ENCODE assay signal across 2 cellular contexts in genomic region chr12:51788876-51789275, GRCh38.
TF ChIP-seq lines count a peak whose summit lies in the region.

No MANE protein-coding gene starts in this region.

TF ChIP-seq in A549, 52 proteins besides CTCF, POLR2A, EP300 and RAD21 (continued from another document):
- TF ChIP-seq POLR2AphosphoS2 (conservative IDR thresholded peaks at IDR 0.05; ENCODE audit: low read length) (no peak), NFE2L2 (conservative IDR thresholded peaks at IDR 0.05; ENCODE audit: low read length) (no peak), CHD4 (IDR thresholded peaks at IDR 0.05; ENCODE audit: borderline replicate concordance) (no peak), PHF8 (IDR thresholded peaks at IDR 0.05; ENCODE audit: borderline replicate concordance, low read depth) (no peak), BHLHE40 (IDR thresholded peaks at IDR 0.05; ENCODE audit: low read depth, low read length) (no peak), SREBF2 (IDR thresholded peaks at IDR 0.05) (no peak), SMC3 (IDR thresholded peaks at IDR 0.05) (no peak), ZSCAN20 (CRISPR knock-in tag; IDR thresholded peaks at IDR 0.05) (no peak)
- TF ChIP-seq, protein P1, sequence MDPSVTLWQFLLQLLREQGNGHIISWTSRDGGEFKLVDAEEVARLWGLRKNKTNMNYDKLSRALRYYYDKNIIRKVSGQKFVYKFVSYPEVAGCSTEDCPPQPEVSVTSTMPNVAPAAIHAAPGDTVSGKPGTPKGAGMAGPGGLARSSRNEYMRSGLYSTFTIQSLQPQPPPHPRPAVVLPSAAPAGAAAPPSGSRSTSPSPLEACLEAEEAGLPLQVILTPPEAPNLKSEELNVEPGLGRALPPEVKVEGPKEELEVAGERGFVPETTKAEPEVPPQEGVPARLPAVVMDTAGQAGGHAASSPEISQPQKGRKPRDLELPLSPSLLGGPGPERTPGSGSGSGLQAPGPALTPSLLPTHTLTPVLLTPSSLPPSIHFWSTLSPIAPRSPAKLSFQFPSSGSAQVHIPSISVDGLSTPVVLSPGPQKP (IDR thresholded peaks at IDR 0.05; ENCODE audit: low read depth, low read length) = no peak
- TF ChIP-seq, protein P2, sequence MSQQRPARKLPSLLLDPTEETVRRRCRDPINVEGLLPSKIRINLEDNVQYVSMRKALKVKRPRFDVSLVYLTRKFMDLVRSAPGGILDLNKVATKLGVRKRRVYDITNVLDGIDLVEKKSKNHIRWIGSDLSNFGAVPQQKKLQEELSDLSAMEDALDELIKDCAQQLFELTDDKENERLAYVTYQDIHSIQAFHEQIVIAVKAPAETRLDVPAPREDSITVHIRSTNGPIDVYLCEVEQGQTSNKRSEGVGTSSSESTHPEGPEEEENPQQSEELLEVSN (IDR thresholded peaks at IDR 0.05; ENCODE audit: borderline replicate concordance, low read depth) = no peak
TF ChIP-seq in A549: peak in this region for 0.

TF ChIP-seq in HCT116, 20 proteins besides CTCF, POLR2A, EP300 and RAD21 (continued from another document):
- TF ChIP-seq, protein P3, sequence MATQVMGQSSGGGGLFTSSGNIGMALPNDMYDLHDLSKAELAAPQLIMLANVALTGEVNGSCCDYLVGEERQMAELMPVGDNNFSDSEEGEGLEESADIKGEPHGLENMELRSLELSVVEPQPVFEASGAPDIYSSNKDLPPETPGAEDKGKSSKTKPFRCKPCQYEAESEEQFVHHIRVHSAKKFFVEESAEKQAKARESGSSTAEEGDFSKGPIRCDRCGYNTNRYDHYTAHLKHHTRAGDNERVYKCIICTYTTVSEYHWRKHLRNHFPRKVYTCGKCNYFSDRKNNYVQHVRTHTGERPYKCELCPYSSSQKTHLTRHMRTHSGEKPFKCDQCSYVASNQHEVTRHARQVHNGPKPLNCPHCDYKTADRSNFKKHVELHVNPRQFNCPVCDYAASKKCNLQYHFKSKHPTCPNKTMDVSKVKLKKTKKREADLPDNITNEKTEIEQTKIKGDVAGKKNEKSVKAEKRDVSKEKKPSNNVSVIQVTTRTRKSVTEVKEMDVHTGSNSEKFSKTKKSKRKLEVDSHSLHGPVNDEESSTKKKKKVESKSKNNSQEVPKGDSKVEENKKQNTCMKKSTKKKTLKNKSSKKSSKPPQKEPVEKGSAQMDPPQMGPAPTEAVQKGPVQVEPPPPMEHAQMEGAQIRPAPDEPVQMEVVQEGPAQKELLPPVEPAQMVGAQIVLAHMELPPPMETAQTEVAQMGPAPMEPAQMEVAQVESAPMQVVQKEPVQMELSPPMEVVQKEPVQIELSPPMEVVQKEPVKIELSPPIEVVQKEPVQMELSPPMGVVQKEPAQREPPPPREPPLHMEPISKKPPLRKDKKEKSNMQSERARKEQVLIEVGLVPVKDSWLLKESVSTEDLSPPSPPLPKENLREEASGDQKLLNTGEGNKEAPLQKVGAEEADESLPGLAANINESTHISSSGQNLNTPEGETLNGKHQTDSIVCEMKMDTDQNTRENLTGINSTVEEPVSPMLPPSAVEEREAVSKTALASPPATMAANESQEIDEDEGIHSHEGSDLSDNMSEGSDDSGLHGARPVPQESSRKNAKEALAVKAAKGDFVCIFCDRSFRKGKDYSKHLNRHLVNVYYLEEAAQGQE (IDR thresholded peaks at IDR 0.05; ENCODE audit: low read depth) = no peak
- TF ChIP-seq EZH2phosphoT487 (IDR thresholded peaks at IDR 0.05; ENCODE audit: borderline replicate concordance) (no peak), ZFX (IDR thresholded peaks at IDR 0.05) (no peak), POLR2AphosphoS5 (IDR thresholded peaks at IDR 0.05; ENCODE audit: low read depth, low read length) (no peak)
TF ChIP-seq in HCT116: peak in this region for 0.
